ENCODE assay signal across 13 cellular contexts in the genomic region with DNA sequence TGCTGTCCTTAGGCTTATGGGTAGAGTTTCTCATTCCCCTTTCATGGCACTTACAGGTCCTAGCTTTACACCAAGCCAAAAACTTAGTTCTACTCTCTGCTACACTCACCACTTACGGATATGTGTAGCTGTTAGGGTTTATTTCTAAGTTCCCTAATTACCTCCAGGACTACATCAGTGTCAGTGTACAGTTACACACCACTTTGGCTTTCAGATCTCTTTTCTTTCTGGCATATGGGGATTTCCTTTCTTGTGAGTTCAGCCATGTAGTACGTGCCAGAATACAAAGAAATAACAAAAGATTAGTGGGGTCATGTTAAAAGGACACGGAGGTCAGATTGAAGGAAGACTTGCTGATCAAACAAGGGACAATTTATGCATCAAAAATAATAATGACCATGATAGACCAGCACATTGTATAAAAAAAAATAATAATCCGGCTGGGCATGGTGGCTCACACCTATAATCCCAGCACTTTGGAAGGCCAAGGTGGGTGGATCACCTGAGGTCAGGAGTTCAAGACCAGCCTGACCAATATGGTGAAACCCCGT. TPM values are rescaled to one million over a fixed set of nuclear protein-coding genes. Genes with fewer than 3 reads are reported as not detected.
DNase-seq lines count a peak whose midpoint lies in the region; ATAC-seq, FAIRE-seq and TF ChIP-seq lines count a peak whose summit lies in the region.
"Had no signal": no experiment of that assay in that cellular context is flagged by ENCODE, and none has a peak within 500 bp of the region (broad histone marks: within the 10 kb centered on the region; RNA-seq: fewer than 3 reads in every experiment).

No MANE protein-coding gene starts in this region.

- H3K27ac Mint-ChIP-seq in central memory CD8-positive, alpha-beta T cell (ENCODE audit: low read depth), result peak overlapping the region; percentile 1
- no peak overlapping the region for H3K27ac Mint-ChIP-seq in activated CD8-positive, alpha-beta memory T cell treated with anti-CD3 and anti-CD28 coated beads, Interleukin-2, amount 10 ng/mL, durations not matched to agents 7 days and 5 days
- H3K27ac Mint-ChIP-seq: activated CD4-positive, alpha-beta memory T cell treated with anti-CD3 and anti-CD28 coated beads for 36 hours had no signal

- peaks cover 11% of the 10 kb centered on the region for H3K36me3 Mint-ChIP-seq in central memory CD8-positive, alpha-beta T cell (ENCODE audit: insufficient read depth)
- peaks cover 13% of the 10 kb centered on the region for H3K36me3 Mint-ChIP-seq in activated CD8-positive, alpha-beta memory T cell treated with anti-CD3 and anti-CD28 coated beads, Interleukin-2, amount 10 ng/mL, durations not matched to agents 7 days and 5 days
- H3K36me3 Mint-ChIP-seq: activated CD4-positive, alpha-beta memory T cell treated with anti-CD3 and anti-CD28 coated beads for 36 hours had no signal

- no peak for DNase-seq in GM12891 (ENCODE audit: insufficient read length, low spot score)
- DNase-seq in GM20000 (ENCODE audit: low spot score), result peak; percentile 64
- DNase-seq in central memory CD8-positive, alpha-beta T cell (ENCODE audit: low spot score in 2 of 2), result no peak
- DNase-seq in activated CD8-positive, alpha-beta memory T cell treated with anti-CD3 and anti-CD28 coated beads, Interleukin-2, amount 10 ng/mL, durations not matched to agents 7 days and 5 days, result no peak
- DNase-seq in left colon, result no peak
- DNase-seq in activated CD8-positive, alpha-beta memory T cell treated with anti-CD3 and anti-CD28 coated beads, Interleukin-2, amount 50 U/mL, for 48 hours, result no peak
- DNase-seq: activated CD4-positive, alpha-beta memory T cell treated with anti-CD3 and anti-CD28 coated beads for 36 hours; DMS 273 treated with DMSO at 0.1 percent for 48 hours; PC-3; tibial artery had no signal

- H3K4me1 Mint-ChIP-seq in central memory CD8-positive, alpha-beta T cell, result peaks cover 46% of the 10 kb centered on the region
- H3K4me1 Mint-ChIP-seq in activated CD8-positive, alpha-beta memory T cell treated with anti-CD3 and anti-CD28 coated beads, Interleukin-2, amount 10 ng/mL, durations not matched to agents 7 days and 5 days, result peaks cover 44% of the 10 kb centered on the region

- CTCF ChIA-PET in activated CD8-positive, alpha-beta memory T cell treated with anti-CD3 and anti-CD28 coated beads, Interleukin-2, amount 10 ng/mL, durations not matched to agents 7 days and 5 days (lab: Charles Lee), result interaction anchor here (1.6 kb wide), 1 partner anchor 37 kb away, joined by 3 read pairs; no protein-coding TSS in a partner anchor

- peak; percentile 25 for ATAC-seq in HG03520 (IDR thresholded peaks at IDR 0.05; ENCODE audit: unreplicated experiment)
- no peak for ATAC-seq in central memory CD8-positive, alpha-beta T cell (replicated peaks; ENCODE audit: extremely low read depth, poor library complexity, severe bottlenecking)
- no peak for ATAC-seq in activated CD8-positive, alpha-beta memory T cell treated with anti-CD3 and anti-CD28 coated beads, Interleukin-2, amount 10 ng/mL, durations not matched to agents 7 days and 5 days
- no peak for ATAC-seq in left colon
- no peak for ATAC-seq in HG03280 (IDR thresholded peaks at IDR 0.05; ENCODE audit: unreplicated experiment)
- ATAC-seq: PC-3 had no signal

- no peaks in the 10 kb centered on the region for H3K9me3 Mint-ChIP-seq in central memory CD8-positive, alpha-beta T cell
- peaks cover 2% of the 10 kb centered on the region for H3K9me3 Mint-ChIP-seq in activated CD8-positive, alpha-beta memory T cell treated with anti-CD3 and anti-CD28 coated beads, Interleukin-2, amount 10 ng/mL, durations not matched to agents 7 days and 5 days (ENCODE audit: low read depth)
- H3K9me3 Mint-ChIP-seq: activated CD4-positive, alpha-beta memory T cell treated with anti-CD3 and anti-CD28 coated beads for 36 hours had no signal

- no peaks in the 10 kb centered on the region for H3K27me3 Mint-ChIP-seq in central memory CD8-positive, alpha-beta T cell
- no peaks in the 10 kb centered on the region for H3K27me3 Mint-ChIP-seq in activated CD8-positive, alpha-beta memory T cell treated with anti-CD3 and anti-CD28 coated beads, Interleukin-2, amount 10 ng/mL, durations not matched to agents 7 days and 5 days
- H3K27me3 Mint-ChIP-seq: activated CD4-positive, alpha-beta memory T cell treated with anti-CD3 and anti-CD28 coated beads for 36 hours had no signal

- H3K4me3 Mint-ChIP-seq in central memory CD8-positive, alpha-beta T cell, result no peak overlapping the region
- no peak overlapping the region for H3K4me3 Mint-ChIP-seq in activated CD8-positive, alpha-beta memory T cell treated with anti-CD3 and anti-CD28 coated beads, Interleukin-2, amount 10 ng/mL, durations not matched to agents 7 days and 5 days
- H3K4me3 Mint-ChIP-seq: activated CD4-positive, alpha-beta memory T cell treated with anti-CD3 and anti-CD28 coated beads for 36 hours had no signal

- intact Hi-C loops in left colon (cut with DNase I, micrococcal nuclease), result no loop called here

- TF ChIP-seq POLR2A in GM12891 (IDR thresholded peaks at IDR 0.05; ENCODE audit: low read depth, low read length), result no peak

- FAIRE-seq in GM12891 (lab: Jason Lieb, UNC), result peak; percentile 93
- FAIRE-seq: H1 had no signal

- no peak for TF ChIP-seq CTCF in GM20000 (IDR thresholded peaks at IDR 0.05; ENCODE audit: extremely low read depth, missing control alignments)

TF ChIP-seq in GM12891, 5 proteins besides CTCF, POLR2A, EP300 and RAD21:
- TF ChIP-seq POLR2AphosphoS5 (IDR thresholded peaks at IDR 0.05; ENCODE audit: low read depth, low read length), result no peak
- TF ChIP-seq TAF1 (IDR thresholded peaks at IDR 0.05; ENCODE audit: low read depth, low read length), result no peak
- TF ChIP-seq SPI1 (IDR thresholded peaks at IDR 0.05; ENCODE audit: low read depth, low read length), result peak; percentile 86
- TF ChIP-seq POU2F2 (IDR thresholded peaks at IDR 0.05; ENCODE audit: low read depth, low read length), result no peak

RNA-seq across cellular contexts. Expression of a gene that starts 41.8 kb away (rescaled TPM):
- 8.2 TPM for polyA plus RNA-seq in GM12891 (2012; ENCODE audit: low read depth, missing spikeins)
- total RNA-seq in activated CD8-positive, alpha-beta memory T cell treated with anti-CD3 and anti-CD28 coated beads, Interleukin-2, amount 10 ng/mL, durations not matched to agents 7 days and 5 days, result 10 to 100 TPM; 12.2 to 15.4 TPM
- total RNA-seq in left colon, result 10 to 100 TPM; 10.8 to 12.3 TPM

RNA-seq across cellular contexts. Expression of a gene that starts 47.5 kb away (rescaled TPM):
- 507 TPM for polyA plus RNA-seq in GM12891 (2012; ENCODE audit: low read depth, missing spikeins)
- 100 to 1,000 TPM; 261 to 288 TPM for total RNA-seq in activated CD8-positive, alpha-beta memory T cell treated with anti-CD3 and anti-CD28 coated beads, Interleukin-2, amount 10 ng/mL, durations not matched to agents 7 days and 5 days
- 100 to 1,000 TPM; 303 to 318 TPM for total RNA-seq in left colon

RNA-seq across cellular contexts. Expression of a gene that starts 51.3 kb away (rescaled TPM):
- polyA plus RNA-seq in GM12891 (2012; ENCODE audit: low read depth, missing spikeins), result 54.8 TPM
- total RNA-seq in activated CD8-positive, alpha-beta memory T cell treated with anti-CD3 and anti-CD28 coated beads, Interleukin-2, amount 10 ng/mL, durations not matched to agents 7 days and 5 days, result 100 to 1,000 TPM; 118 to 149 TPM
- total RNA-seq in left colon, result 100 to 1,000 TPM; 106 to 114 TPM
